Comparison of ENCODE assay signal across 1 cellular context in the genomic region with DNA sequence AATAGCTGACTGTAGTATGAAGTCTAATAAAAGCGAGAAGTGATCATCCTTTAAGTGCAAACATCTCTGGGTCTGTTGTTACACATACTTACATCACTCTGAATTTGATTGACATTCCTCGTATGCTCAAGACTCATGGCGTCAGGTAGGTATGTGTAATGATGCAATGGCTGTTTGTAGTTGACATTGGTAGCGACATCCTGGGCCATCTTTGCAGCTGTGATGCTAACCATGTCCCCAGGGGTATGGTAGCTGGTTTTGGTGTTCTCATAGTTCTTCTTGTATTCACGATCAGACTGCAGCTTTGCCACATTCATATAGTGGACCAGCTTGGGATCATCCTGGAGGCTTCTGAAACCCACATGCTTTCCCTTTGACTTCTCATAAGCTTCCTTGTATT.
TF ChIP-seq lines count a peak whose summit lies in the region.

No MANE protein-coding gene starts in this region.

TF ChIP-seq in K562, 482 proteins besides CTCF, POLR2A, EP300 and RAD21 (continued from another document and continues in another):
- TF ChIP-seq, protein P1, sequence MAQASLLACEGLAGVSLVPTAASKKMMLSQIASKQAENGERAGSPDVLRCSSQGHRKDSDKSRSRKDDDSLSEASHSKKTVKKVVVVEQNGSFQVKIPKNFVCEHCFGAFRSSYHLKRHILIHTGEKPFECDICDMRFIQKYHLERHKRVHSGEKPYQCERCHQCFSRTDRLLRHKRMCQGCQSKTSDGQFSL (CRISPR knock-in tag; IDR thresholded peaks at IDR 0.05) = no peak
- TF ChIP-seq, protein P1 (tag; IDR thresholded peaks at IDR 0.05) = peak in 1 of 2 experiments; percentile 61; a peak in 1 of 4 replicates
- TF ChIP-seq GATAD2B (IDR thresholded peaks at IDR 0.05; ENCODE audit: borderline replicate concordance) (no peak), ILF3 (IDR thresholded peaks at IDR 0.05; ENCODE audit: borderline replicate concordance) (no peak), NR1H2 (CRISPR knock-in tag; IDR thresholded peaks at IDR 0.05) (no peak), LEF1 (IDR thresholded peaks at IDR 0.05) (no peak), HDAC1 (IDR thresholded peaks at IDR 0.05) (no peak), PHB2 (IDR thresholded peaks at IDR 0.05; ENCODE audit: low read depth) (no peak), MTA3 (IDR thresholded peaks at IDR 0.05; ENCODE audit: borderline replicate concordance) (no peak), HDAC8 (tag; IDR thresholded peaks at IDR 0.05) (peak; percentile 77), ZNF79 (CRISPR knock-in tag; IDR thresholded peaks at IDR 0.05; ENCODE audit: low read depth) (0 out of 2 replicates have a peak, but pooled peaks have one; percentile 33), BMI1 (IDR thresholded peaks at IDR 0.05; ENCODE audit: low read length) (no peak), HIVEP1 (CRISPR knock-in tag; IDR thresholded peaks at IDR 0.05) (peak; percentile 81), ZNF717 (CRISPR knock-in tag; IDR thresholded peaks at IDR 0.05) (no peak), NFIX (CRISPR knock-in tag; IDR thresholded peaks at IDR 0.05; ENCODE audit: low read depth) (no peak), SPI1 (IDR thresholded peaks at IDR 0.05; ENCODE audit: borderline replicate concordance, low read depth, low read length) (no peak), SP2 (IDR thresholded peaks at IDR 0.05; ENCODE audit: extremely low read depth, low read depth, low read length, poor library complexity, severe bottlenecking) (no peak), ZNF239 (CRISPR knock-in tag; IDR thresholded peaks at IDR 0.05) (peak; percentile 68), RHOXF2B (CRISPR knock-in tag; conservative IDR thresholded peaks at IDR 0.05) (no peak; the same call in 1 of the 2 replicates), MTA2 (IDR thresholded peaks at IDR 0.05; ENCODE audit: low read depth) (no peak), COPS2 (conservative IDR thresholded peaks at IDR 0.05) (no peak), BRD4 (IDR thresholded peaks at IDR 0.05) (no peak), ZNF507 (tag; conservative IDR thresholded peaks at IDR 0.05) (no peak), HNRNPK (IDR thresholded peaks at IDR 0.05; ENCODE audit: low read depth, low read length, poor library complexity, severe bottlenecking) (no peak), CHD4 (IDR thresholded peaks at IDR 0.05; ENCODE audit: insufficient read depth, insufficient replicate concordance, low read depth, low read length, poor library complexity, severe bottlenecking) (no peak), ZNF778 (CRISPR knock-in tag; IDR thresholded peaks at IDR 0.05) (no peak), SLC30A9 (CRISPR knock-in tag; IDR thresholded peaks at IDR 0.05) (no peak), HOXB6 (CRISPR knock-in tag; IDR thresholded peaks at IDR 0.05; ENCODE audit: borderline replicate concordance) (no peak), PHF20 (IDR thresholded peaks at IDR 0.05; ENCODE audit: partially characterized antibody) (no peak), SETDB1 (IDR thresholded peaks at IDR 0.05; ENCODE audit: low read length) (no peak), ZNF764 (CRISPR knock-in tag; IDR thresholded peaks at IDR 0.05; ENCODE audit: low read depth) (no peak), NFE2L1 (tag; IDR thresholded peaks at IDR 0.05; ENCODE audit: borderline replicate concordance, low read depth) (no peak), ZBTB8A (IDR thresholded peaks at IDR 0.05; ENCODE audit: partially characterized antibody) (no peak), CBX5 (IDR thresholded peaks at IDR 0.05; ENCODE audit: borderline replicate concordance, low read depth) (no peak), NUFIP1 (IDR thresholded peaks at IDR 0.05; ENCODE audit: partially characterized antibody) (no peak)
- TF ChIP-seq, protein P2, sequence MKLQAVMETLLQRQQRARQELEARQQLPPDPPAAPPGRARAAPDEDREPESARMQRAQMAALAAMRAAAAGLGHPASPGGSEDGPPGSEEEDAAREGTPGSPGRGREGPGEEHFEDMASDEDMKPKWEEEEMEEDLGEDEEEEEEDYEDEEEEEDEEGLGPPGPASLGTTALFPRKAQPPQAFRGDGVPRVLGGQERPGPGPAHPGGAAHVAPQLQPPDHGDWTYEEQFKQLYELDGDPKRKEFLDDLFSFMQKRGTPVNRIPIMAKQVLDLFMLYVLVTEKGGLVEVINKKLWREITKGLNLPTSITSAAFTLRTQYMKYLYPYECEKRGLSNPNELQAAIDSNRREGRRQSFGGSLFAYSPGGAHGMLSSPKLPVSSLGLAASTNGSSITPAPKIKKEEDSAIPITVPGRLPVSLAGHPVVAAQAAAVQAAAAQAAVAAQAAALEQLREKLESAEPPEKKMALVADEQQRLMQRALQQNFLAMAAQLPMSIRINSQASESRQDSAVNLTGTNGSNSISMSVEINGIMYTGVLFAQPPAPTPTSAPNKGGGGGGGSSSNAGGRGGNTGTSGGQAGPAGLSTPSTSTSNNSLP (IDR thresholded peaks at IDR 0.05; ENCODE audit: borderline replicate concordance, low read depth, low read length) = no peak
- TF ChIP-seq, protein P3, sequence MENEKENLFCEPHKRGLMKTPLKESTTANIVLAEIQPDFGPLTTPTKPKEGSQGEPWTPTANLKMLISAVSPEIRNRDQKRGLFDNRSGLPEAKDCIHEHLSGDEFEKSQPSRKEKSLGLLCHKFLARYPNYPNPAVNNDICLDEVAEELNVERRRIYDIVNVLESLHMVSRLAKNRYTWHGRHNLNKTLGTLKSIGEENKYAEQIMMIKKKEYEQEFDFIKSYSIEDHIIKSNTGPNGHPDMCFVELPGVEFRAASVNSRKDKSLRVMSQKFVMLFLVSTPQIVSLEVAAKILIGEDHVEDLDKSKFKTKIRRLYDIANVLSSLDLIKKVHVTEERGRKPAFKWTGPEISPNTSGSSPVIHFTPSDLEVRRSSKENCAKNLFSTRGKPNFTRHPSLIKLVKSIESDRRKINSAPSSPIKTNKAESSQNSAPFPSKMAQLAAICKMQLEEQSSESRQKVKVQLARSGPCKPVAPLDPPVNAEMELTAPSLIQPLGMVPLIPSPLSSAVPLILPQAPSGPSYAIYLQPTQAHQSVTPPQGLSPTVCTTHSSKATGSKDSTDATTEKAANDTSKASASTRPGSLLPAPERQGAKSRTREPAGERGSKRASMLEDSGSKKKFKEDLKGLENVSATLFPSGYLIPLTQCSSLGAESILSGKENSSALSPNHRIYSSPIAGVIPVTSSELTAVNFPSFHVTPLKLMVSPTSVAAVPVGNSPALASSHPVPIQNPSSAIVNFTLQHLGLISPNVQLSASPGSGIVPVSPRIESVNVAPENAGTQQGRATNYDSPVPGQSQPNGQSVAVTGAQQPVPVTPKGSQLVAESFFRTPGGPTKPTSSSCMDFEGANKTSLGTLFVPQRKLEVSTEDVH (IDR thresholded peaks at IDR 0.05; ENCODE audit: low read depth, partially characterized antibody) = no peak
- TF ChIP-seq, protein P4, sequence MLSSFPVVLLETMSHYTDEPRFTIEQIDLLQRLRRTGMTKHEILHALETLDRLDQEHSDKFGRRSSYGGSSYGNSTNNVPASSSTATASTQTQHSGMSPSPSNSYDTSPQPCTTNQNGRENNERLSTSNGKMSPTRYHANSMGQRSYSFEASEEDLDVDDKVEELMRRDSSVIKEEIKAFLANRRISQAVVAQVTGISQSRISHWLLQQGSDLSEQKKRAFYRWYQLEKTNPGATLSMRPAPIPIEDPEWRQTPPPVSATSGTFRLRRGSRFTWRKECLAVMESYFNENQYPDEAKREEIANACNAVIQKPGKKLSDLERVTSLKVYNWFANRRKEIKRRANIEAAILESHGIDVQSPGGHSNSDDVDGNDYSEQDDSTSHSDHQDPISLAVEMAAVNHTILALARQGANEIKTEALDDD (IDR thresholded peaks at IDR 0.05) = no peak
- TF ChIP-seq, protein P5, sequence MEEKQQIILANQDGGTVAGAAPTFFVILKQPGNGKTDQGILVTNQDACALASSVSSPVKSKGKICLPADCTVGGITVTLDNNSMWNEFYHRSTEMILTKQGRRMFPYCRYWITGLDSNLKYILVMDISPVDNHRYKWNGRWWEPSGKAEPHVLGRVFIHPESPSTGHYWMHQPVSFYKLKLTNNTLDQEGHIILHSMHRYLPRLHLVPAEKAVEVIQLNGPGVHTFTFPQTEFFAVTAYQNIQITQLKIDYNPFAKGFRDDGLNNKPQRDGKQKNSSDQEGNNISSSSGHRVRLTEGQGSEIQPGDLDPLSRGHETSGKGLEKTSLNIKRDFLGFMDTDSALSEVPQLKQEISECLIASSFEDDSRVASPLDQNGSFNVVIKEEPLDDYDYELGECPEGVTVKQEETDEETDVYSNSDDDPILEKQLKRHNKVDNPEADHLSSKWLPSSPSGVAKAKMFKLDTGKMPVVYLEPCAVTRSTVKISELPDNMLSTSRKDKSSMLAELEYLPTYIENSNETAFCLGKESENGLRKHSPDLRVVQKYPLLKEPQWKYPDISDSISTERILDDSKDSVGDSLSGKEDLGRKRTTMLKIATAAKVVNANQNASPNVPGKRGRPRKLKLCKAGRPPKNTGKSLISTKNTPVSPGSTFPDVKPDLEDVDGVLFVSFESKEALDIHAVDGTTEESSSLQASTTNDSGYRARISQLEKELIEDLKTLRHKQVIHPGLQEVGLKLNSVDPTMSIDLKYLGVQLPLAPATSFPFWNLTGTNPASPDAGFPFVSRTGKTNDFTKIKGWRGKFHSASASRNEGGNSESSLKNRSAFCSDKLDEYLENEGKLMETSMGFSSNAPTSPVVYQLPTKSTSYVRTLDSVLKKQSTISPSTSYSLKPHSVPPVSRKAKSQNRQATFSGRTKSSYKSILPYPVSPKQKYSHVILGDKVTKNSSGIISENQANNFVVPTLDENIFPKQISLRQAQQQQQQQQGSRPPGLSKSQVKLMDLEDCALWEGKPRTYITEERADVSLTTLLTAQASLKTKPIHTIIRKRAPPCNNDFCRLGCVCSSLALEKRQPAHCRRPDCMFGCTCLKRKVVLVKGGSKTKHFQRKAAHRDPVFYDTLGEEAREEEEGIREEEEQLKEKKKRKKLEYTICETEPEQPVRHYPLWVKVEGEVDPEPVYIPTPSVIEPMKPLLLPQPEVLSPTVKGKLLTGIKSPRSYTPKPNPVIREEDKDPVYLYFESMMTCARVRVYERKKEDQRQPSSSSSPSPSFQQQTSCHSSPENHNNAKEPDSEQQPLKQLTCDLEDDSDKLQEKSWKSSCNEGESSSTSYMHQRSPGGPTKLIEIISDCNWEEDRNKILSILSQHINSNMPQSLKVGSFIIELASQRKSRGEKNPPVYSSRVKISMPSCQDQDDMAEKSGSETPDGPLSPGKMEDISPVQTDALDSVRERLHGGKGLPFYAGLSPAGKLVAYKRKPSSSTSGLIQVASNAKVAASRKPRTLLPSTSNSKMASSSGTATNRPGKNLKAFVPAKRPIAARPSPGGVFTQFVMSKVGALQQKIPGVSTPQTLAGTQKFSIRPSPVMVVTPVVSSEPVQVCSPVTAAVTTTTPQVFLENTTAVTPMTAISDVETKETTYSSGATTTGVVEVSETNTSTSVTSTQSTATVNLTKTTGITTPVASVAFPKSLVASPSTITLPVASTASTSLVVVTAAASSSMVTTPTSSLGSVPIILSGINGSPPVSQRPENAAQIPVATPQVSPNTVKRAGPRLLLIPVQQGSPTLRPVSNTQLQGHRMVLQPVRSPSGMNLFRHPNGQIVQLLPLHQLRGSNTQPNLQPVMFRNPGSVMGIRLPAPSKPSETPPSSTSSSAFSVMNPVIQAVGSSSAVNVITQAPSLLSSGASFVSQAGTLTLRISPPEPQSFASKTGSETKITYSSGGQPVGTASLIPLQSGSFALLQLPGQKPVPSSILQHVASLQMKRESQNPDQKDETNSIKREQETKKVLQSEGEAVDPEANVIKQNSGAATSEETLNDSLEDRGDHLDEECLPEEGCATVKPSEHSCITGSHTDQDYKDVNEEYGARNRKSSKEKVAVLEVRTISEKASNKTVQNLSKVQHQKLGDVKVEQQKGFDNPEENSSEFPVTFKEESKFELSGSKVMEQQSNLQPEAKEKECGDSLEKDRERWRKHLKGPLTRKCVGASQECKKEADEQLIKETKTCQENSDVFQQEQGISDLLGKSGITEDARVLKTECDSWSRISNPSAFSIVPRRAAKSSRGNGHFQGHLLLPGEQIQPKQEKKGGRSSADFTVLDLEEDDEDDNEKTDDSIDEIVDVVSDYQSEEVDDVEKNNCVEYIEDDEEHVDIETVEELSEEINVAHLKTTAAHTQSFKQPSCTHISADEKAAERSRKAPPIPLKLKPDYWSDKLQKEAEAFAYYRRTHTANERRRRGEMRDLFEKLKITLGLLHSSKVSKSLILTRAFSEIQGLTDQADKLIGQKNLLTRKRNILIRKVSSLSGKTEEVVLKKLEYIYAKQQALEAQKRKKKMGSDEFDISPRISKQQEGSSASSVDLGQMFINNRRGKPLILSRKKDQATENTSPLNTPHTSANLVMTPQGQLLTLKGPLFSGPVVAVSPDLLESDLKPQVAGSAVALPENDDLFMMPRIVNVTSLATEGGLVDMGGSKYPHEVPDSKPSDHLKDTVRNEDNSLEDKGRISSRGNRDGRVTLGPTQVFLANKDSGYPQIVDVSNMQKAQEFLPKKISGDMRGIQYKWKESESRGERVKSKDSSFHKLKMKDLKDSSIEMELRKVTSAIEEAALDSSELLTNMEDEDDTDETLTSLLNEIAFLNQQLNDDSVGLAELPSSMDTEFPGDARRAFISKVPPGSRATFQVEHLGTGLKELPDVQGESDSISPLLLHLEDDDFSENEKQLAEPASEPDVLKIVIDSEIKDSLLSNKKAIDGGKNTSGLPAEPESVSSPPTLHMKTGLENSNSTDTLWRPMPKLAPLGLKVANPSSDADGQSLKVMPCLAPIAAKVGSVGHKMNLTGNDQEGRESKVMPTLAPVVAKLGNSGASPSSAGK (IDR thresholded peaks at IDR 0.05) = peak; percentile 6; the same call in 1 of the 2 replicates
- TF ChIP-seq, protein P6, sequence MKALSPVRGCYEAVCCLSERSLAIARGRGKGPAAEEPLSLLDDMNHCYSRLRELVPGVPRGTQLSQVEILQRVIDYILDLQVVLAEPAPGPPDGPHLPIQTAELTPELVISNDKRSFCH (CRISPR knock-in tag; IDR thresholded peaks at IDR 0.05) = no peak
- TF ChIP-seq, protein P6 (tag; IDR thresholded peaks at IDR 0.05) = no peak
- TF ChIP-seq, protein P7, sequence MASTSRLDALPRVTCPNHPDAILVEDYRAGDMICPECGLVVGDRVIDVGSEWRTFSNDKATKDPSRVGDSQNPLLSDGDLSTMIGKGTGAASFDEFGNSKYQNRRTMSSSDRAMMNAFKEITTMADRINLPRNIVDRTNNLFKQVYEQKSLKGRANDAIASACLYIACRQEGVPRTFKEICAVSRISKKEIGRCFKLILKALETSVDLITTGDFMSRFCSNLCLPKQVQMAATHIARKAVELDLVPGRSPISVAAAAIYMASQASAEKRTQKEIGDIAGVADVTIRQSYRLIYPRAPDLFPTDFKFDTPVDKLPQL (IDR thresholded peaks at IDR 0.05; ENCODE audit: extremely low read depth, insufficient read length) = no peak
- TF ChIP-seq, protein P8, sequence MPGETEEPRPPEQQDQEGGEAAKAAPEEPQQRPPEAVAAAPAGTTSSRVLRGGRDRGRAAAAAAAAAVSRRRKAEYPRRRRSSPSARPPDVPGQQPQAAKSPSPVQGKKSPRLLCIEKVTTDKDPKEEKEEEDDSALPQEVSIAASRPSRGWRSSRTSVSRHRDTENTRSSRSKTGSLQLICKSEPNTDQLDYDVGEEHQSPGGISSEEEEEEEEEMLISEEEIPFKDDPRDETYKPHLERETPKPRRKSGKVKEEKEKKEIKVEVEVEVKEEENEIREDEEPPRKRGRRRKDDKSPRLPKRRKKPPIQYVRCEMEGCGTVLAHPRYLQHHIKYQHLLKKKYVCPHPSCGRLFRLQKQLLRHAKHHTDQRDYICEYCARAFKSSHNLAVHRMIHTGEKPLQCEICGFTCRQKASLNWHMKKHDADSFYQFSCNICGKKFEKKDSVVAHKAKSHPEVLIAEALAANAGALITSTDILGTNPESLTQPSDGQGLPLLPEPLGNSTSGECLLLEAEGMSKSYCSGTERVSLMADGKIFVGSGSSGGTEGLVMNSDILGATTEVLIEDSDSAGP (CRISPR knock-in tag; IDR thresholded peaks at IDR 0.05) = no peak
